20 cellular contexts compared by ENCODE assay signal in the genomic region with DNA sequence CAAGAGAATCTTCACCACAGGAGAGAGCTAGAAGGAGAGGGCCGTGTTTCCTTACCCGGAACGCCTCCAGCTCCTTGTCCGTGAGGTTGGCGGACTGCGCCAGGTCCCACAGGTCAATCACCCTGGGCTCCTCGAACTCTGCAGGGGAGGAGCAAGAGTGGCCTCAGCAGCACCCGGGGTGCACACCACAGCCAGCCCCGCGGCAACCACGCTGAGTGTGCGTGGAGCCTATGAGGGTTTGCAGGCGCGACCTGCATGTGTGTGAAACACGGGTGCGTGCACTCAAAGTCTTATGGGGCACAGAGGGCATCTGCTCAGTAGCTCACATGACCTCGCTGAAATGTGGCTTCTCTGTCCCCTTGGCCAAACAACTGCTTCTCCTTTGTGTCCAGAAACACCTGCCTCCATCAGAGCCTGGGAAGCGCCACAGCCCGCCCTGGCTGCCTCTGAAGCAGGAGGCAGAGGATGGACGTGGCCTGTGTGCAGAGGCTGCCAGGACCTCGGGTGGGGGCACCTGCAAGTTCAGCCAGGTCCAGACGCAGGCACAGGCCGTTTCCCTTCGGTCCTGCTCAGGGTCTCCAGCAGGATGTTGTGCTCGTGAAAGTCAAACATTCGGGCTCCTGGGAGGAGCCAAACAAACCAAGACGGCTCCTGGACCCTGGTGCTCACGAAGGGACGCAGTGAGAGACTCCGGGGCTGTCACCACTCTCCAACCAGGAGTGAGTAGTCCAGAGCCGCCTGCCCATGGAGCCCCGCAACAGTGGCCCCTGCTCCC. TPM values are rescaled to one million over a fixed set of nuclear protein-coding genes. Genes with fewer than 3 reads are reported as not detected.
DNase-seq lines count a peak whose midpoint lies in the region; ATAC-seq, FAIRE-seq and TF ChIP-seq lines count a peak whose summit lies in the region.
"Had no signal": no experiment of that assay in that cellular context is flagged by ENCODE, and none has a peak within 500 bp of the region (broad histone marks: within the 10 kb centered on the region; RNA-seq: fewer than 3 reads in every experiment).

No MANE protein-coding gene starts in this region.

- H2AFZ ChIP-seq in GM23338: no peak overlapping the region

- H3K4me3 Mint-ChIP-seq in GM23338 (no peak overlapping the region), endodermal cell (no peak overlapping the region)
- H3K4me3 Mint-ChIP-seq: CD4-positive, alpha-beta T cell had no signal

- H3K27ac Mint-ChIP-seq in GM23338 (0 out of 2 replicates have a peak overlapping the region, but pooled peaks have one; percentile 27), endodermal cell (peak overlapping the region; percentile 33)
- H3K27ac Mint-ChIP-seq: CD4-positive, alpha-beta T cell had no signal

- H3K36me3 ChIP-seq in BE2C (peaks cover 82% of the 10 kb centered on the region), GM23338 (ENCODE audit: insufficient read depth) (peaks cover 10% of the 10 kb centered on the region; the same call in 1 of the 2 replicates), endodermal cell (ENCODE audit: control insufficient read depth, insufficient read depth, low read length) (peaks cover 50% of the 10 kb centered on the region), lower lobe of right lung (peaks cover 94% of the 10 kb centered on the region), suprapubic skin (peaks cover 98% of the 10 kb centered on the region)

- H4K20me1 ChIP-seq in GM23338 (replicated peaks; ENCODE audit: insufficient read depth): peaks cover 6% of the 10 kb centered on the region; the same call in 1 of the 2 replicates

- TF ChIP-seq POLR2A in suprapubic skin (IDR thresholded peaks at IDR 0.05) (no peak), GM12891 (IDR thresholded peaks at IDR 0.05; ENCODE audit: low read depth, low read length) (no peak)

- H3K9me3 ChIP-seq in BE2C (no peaks in the 10 kb centered on the region), endodermal cell (ENCODE audit: control insufficient read depth, low read length) (no peaks in the 10 kb centered on the region), lower lobe of right lung (no peaks in the 10 kb centered on the region), suprapubic skin (no peaks in the 10 kb centered on the region)
- H3K9me3 ChIP-seq: BLaER1, Caco-2, SJCRH30 had no signal

- peak; percentile 6 for DNase-seq in BE2C
- DNase-seq in GM23338 (ENCODE audit: low spot score): no peak
- peak; percentile 42 for DNase-seq in endodermal cell
- DNase-seq in lower lobe of right lung: peak; percentile 38
- no peak for DNase-seq in COR-L47 (lab: John Stamatoyannopoulos, UW)
- no peak for DNase-seq in suprapubic skin (ENCODE audit: low spot score in 2 of 2)
- DNase-seq in GM12891 (ENCODE audit: insufficient read length, low spot score): no peak
- DNase-seq: Caco-2, Karpas-422, MV-4-11, NCI-H1105 treated with DMSO at 0.1 percent for 48 hours, NCI-H2029 treated with DMSO at 0.1 percent for 48 hours, NCI-H524 treated with DMSO at 0.1 percent for 48 hours, NCI-H82, SJCRH30 had no signal

- no peak overlapping the region for H3K4me2 ChIP-seq in GM23338
- H3K4me2 ChIP-seq: BLaER1 had no signal

- no peaks in the 10 kb centered on the region for H3K4me1 ChIP-seq in BE2C
- no peaks in the 10 kb centered on the region for H3K4me1 ChIP-seq in GM23338 (ENCODE audit: insufficient read depth)
- H3K4me1 ChIP-seq in endodermal cell (ENCODE audit: control insufficient read depth, insufficient read depth, low read length): no peaks in the 10 kb centered on the region
- H3K4me1 ChIP-seq in lower lobe of right lung: no peaks in the 10 kb centered on the region
- no peaks in the 10 kb centered on the region for H3K4me1 ChIP-seq in suprapubic skin
- H3K4me1 ChIP-seq: Caco-2 had no signal

- WGBS in endodermal cell (ENCODE audit: insufficient coverage in 1 of 2, insufficient read length in 1 of 2), 2 experiments: 93 to 95% methylated on average over 26 to 32 of the region's 32 CpGs
- WGBS in suprapubic skin: 93% methylated on average over 25 of the region's 32 CpGs

- no peaks in the 10 kb centered on the region for H3F3A ChIP-seq in GM23338 (replicated peaks; ENCODE audit: low read depth)

- H3K4me3 ChIP-seq in BE2C (ENCODE audit: low read depth, low read length) (no peak overlapping the region), GM23338 (no peak overlapping the region), endodermal cell (ENCODE audit: low read length) (no peak overlapping the region), lower lobe of right lung (no peak overlapping the region), suprapubic skin (no peak overlapping the region)
- H3K4me3 ChIP-seq: BLaER1, SJCRH30 had no signal

- no peak overlapping the region for H3K9ac ChIP-seq in endodermal cell (ENCODE audit: extremely low read depth, low read length, poor library complexity, severe bottlenecking)
- H3K9ac ChIP-seq: BLaER1 had no signal

- peaks cover 6% of the 10 kb centered on the region; the same call in 2 of the 3 replicates for H3K4me1 Mint-ChIP-seq in GM23338
- no peaks in the 10 kb centered on the region for H3K4me1 Mint-ChIP-seq in endodermal cell

- ATAC-seq in GM23338 (no peak), lower lobe of right lung (no peak)
- ATAC-seq: Panc1 had no signal

- peaks cover 70% of the 10 kb centered on the region for H3K36me3 Mint-ChIP-seq in GM23338 (ENCODE audit: low read depth)
- H3K36me3 Mint-ChIP-seq in endodermal cell (ENCODE audit: low read depth): peaks cover 65% of the 10 kb centered on the region

- H3K79me2 ChIP-seq in GM23338 (replicated peaks; ENCODE audit: insufficient read depth): no peaks in the 10 kb centered on the region

- no peak for TF ChIP-seq CTCF in BE2C (IDR thresholded peaks at IDR 0.05; ENCODE audit: low read depth, low read length)
- no peak for TF ChIP-seq CTCF in GM23338 (conservative IDR thresholded peaks at IDR 0.05; ENCODE audit: low read depth in 2 of 2)
- TF ChIP-seq CTCF in endodermal cell (conservative IDR thresholded peaks at IDR 0.05): no peak
- no peak for TF ChIP-seq CTCF in lower lobe of right lung (IDR thresholded peaks at IDR 0.05)
- TF ChIP-seq CTCF in suprapubic skin (IDR thresholded peaks at IDR 0.05): no peak

- intact Hi-C loops in lower lobe of right lung (cut with DNase I): no loop called here

- TF ChIP-seq EP300 in suprapubic skin (IDR thresholded peaks at IDR 0.05): no peak

- H3K27ac ChIP-seq in GM23338 (ENCODE audit: low read depth) (no peak overlapping the region), endodermal cell (ENCODE audit: low read depth, low read length) (no peak overlapping the region), lower lobe of right lung (no peak overlapping the region), suprapubic skin (no peak overlapping the region)
- H3K27ac ChIP-seq: BLaER1, SJCRH30 had no signal

- H3K27me3 ChIP-seq in BE2C: no peaks in the 10 kb centered on the region
- no peaks in the 10 kb centered on the region for H3K27me3 ChIP-seq in GM23338 (ENCODE audit: insufficient read depth)
- no peaks in the 10 kb centered on the region for H3K27me3 ChIP-seq in endodermal cell (ENCODE audit: control insufficient read depth, insufficient read depth, low read length, poor library complexity, severe bottlenecking)
- H3K27me3 ChIP-seq in lower lobe of right lung (ENCODE audit: low read depth): no peaks in the 10 kb centered on the region
- no peaks in the 10 kb centered on the region for H3K27me3 ChIP-seq in suprapubic skin
- H3K27me3 ChIP-seq: BLaER1, SJCRH30 had no signal

- H3K9me2 ChIP-seq in GM23338 (ENCODE audit: insufficient read depth): no peaks in the 10 kb centered on the region

- H3K27me3 Mint-ChIP-seq in GM23338 (ENCODE audit: insufficient read depth, low read depth, poor library complexity): peaks cover 8% of the 10 kb centered on the region
- no peaks in the 10 kb centered on the region for H3K27me3 Mint-ChIP-seq in endodermal cell (ENCODE audit: insufficient read depth)
- H3K27me3 Mint-ChIP-seq: CD4-positive, alpha-beta T cell had no signal

- FAIRE-seq in GM12891 (lab: Jason Lieb, UNC): no peak
- FAIRE-seq: GM18507 had no signal

- H3K9me3 Mint-ChIP-seq in GM23338 (no peaks in the 10 kb centered on the region), endodermal cell (no peaks in the 10 kb centered on the region)
- H3K9me3 Mint-ChIP-seq: CD4-positive, alpha-beta T cell had no signal

TF ChIP-seq in GM23338, 12 proteins besides CTCF, POLR2A, EP300 and RAD21 (continues in another document):
- TF ChIP-seq EZH2 (IDR thresholded peaks at IDR 0.05; ENCODE audit: low read depth, unreplicated experiment): no peak
- TF ChIP-seq STAT1 (IDR thresholded peaks at IDR 0.05; ENCODE audit: unreplicated experiment): no peak

TF ChIP-seq in GM12891, 5 proteins besides CTCF, POLR2A, EP300 and RAD21:
- TF ChIP-seq POLR2AphosphoS5 (IDR thresholded peaks at IDR 0.05; ENCODE audit: low read depth, low read length) (no peak), POU2F2 (IDR thresholded peaks at IDR 0.05; ENCODE audit: low read depth, low read length) (no peak), TAF1 (IDR thresholded peaks at IDR 0.05; ENCODE audit: low read depth, low read length) (no peak), PAX5 (IDR thresholded peaks at IDR 0.05; ENCODE audit: insufficient read depth, low read length, severe bottlenecking) (no peak), SPI1 (IDR thresholded peaks at IDR 0.05; ENCODE audit: low read depth, low read length) (no peak)

RNA-seq across cellular contexts. Expression of a gene that starts 16.0 kb away (rescaled TPM):
- polyA plus RNA-seq in BE2C (2012; ENCODE audit: insufficient read depth, insufficient read length, low read depth): 74.0 TPM
- total RNA-seq in GM23338 (2014; rRNA removed; shearing (Covaris generic)): 70.2 and 82.5 TPM in 2 replicates
- 57.2 and 63.0 TPM in 2 replicates for polyA plus RNA-seq in GM23338 (2016; fragmentation: Nextera tagmentation; extraction: Ambion mirVana)
- total RNA-seq in endodermal cell (100 to 1,000 TPM; 111 to 129 TPM), lower lobe of right lung (224 TPM), suprapubic skin (100 to 1,000 TPM in 2 of 4 donors, 10 to 100 TPM in 2; 88.8 to 114 (median 95.5) TPM)
- polyA plus RNA-seq in endodermal cell (2013, experiment 1 of 2): 89.0 TPM
- polyA plus RNA-seq in endodermal cell (2013, experiment 2 of 2): 75.9 TPM
- polyA plus RNA-seq in GM12891 (2012; ENCODE audit: low read depth, missing spikeins): 46.7 TPM

RNA-seq across cellular contexts. Expression of a gene that starts 53.1 kb away (rescaled TPM):
- polyA plus RNA-seq in BE2C (2012; ENCODE audit: insufficient read depth, insufficient read length, low read depth): 0.83 TPM
- total RNA-seq in GM23338 (2014; rRNA removed; shearing (Covaris generic)): 0.52 and 0.54 TPM in 2 replicates
- 0.31 and 0.34 TPM in 2 replicates for polyA plus RNA-seq in GM23338 (2016; fragmentation: Nextera tagmentation; extraction: Ambion mirVana)
- total RNA-seq in endodermal cell (1 to 10 TPM in 1 of 2 donors, under 1 TPM in 1; 0.38 to 1.3 TPM), lower lobe of right lung (4.0 TPM), suprapubic skin (10 to 100 TPM in 1 of 4 donors, 1 to 10 TPM in 3; 1.7 to 11.2 (median 2.6) TPM)
- polyA plus RNA-seq in endodermal cell (2013, experiment 1 of 2): 0.46 TPM
- polyA plus RNA-seq in endodermal cell (2013, experiment 2 of 2): 1.0 TPM
- polyA plus RNA-seq in GM12891 (2012; ENCODE audit: low read depth, missing spikeins): 0.98 TPM
- total RNA-seq: CD4-positive, alpha-beta T cell; G401 had no signal

Comparison
In these comparisons a context has a peak if more than half of its experiments do, and no peak if none do; other contexts are left out.
1. DNase-seq: peak in BE2C (single experiment), endodermal cell (single experiment) and lower lobe of right lung (single experiment); none in GM23338 (single experiment), COR-L47 (single experiment), suprapubic skin (0 of 2) and GM12891 (single experiment).